ENCODE assay signal across 25 cellular contexts in the genomic region with DNA sequence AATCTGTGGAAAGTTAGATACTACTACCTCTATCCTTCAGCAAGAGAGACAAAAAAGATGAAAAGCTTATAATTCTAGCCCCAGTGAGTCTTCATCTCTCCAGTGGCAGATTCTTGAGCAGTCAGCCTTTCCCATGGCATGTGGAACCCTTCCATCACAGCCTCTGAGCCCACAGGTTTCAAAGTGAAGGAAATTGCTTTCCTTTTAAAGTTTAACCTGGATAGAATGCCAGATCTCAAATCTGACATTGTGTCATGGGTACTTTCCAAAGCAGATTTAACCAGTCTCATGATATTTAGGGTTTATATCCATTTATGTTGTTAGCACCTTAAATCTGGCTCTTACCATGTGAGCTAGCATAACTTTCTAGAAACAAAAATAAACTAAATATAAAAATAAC.
"Had no signal": no experiment of that assay in that cellular context is flagged by ENCODE, and none has a peak within 500 bp of the region (broad histone marks: within the 10 kb centered on the region; RNA-seq: fewer than 3 reads in every experiment).

No MANE protein-coding gene starts in this region.

- H3K27ac Mint-ChIP-seq: activated CD4-positive, alpha-beta memory T cell treated with anti-CD3 and anti-CD28 coated beads for 36 hours; activated CD4-positive, alpha-beta T cell treated with anti-CD3 and anti-CD28 coated beads, Interleukin-2, amount 10 ng/mL, durations not matched to agents 7 days and 5 days; activated naive CD8-positive, alpha-beta T cell treated with anti-CD3 and anti-CD28 coated beads, Interleukin-2, amount 10 ng/mL, durations not matched to agents 7 days and 5 days; T-cell had no signal

- H3K9me3 Mint-ChIP-seq: activated CD4-positive, alpha-beta memory T cell treated with anti-CD3 and anti-CD28 coated beads for 36 hours; activated CD4-positive, alpha-beta T cell treated with anti-CD3 and anti-CD28 coated beads, Interleukin-2, amount 10 ng/mL, durations not matched to agents 7 days and 5 days; activated naive CD8-positive, alpha-beta T cell treated with anti-CD3 and anti-CD28 coated beads, Interleukin-2, amount 10 ng/mL, durations not matched to agents 7 days and 5 days; activated T-cell treated with anti-CD3 and anti-CD28 coated beads, Interleukin-2, amount 50 U/mL, for 4 hours; T-cell had no signal

- H3K27me3 Mint-ChIP-seq: activated CD4-positive, alpha-beta memory T cell treated with anti-CD3 and anti-CD28 coated beads for 36 hours; activated CD4-positive, alpha-beta T cell treated with anti-CD3 and anti-CD28 coated beads, Interleukin-2, amount 10 ng/mL, durations not matched to agents 7 days and 5 days; activated naive CD8-positive, alpha-beta T cell treated with anti-CD3 and anti-CD28 coated beads, Interleukin-2, amount 10 ng/mL, durations not matched to agents 7 days and 5 days; T-cell had no signal

- H3K4me1 Mint-ChIP-seq: activated CD4-positive, alpha-beta T cell treated with anti-CD3 and anti-CD28 coated beads, Interleukin-2, amount 10 ng/mL, durations not matched to agents 7 days and 5 days had no signal

- H3K4me3 Mint-ChIP-seq: activated CD4-positive, alpha-beta memory T cell treated with anti-CD3 and anti-CD28 coated beads for 36 hours; activated CD4-positive, alpha-beta T cell treated with anti-CD3 and anti-CD28 coated beads, Interleukin-2, amount 10 ng/mL, durations not matched to agents 7 days and 5 days; activated naive CD8-positive, alpha-beta T cell treated with anti-CD3 and anti-CD28 coated beads, Interleukin-2, amount 10 ng/mL, durations not matched to agents 7 days and 5 days; activated T-cell treated with anti-CD3 and anti-CD28 coated beads, Interleukin-2, amount 50 U/mL, for 4 hours; T-cell had no signal

- DNase-seq: activated CD4-positive, alpha-beta memory T cell treated with anti-CD3 and anti-CD28 coated beads for 36 hours; activated CD4-positive, alpha-beta T cell treated with anti-CD3 and anti-CD28 coated beads, Interleukin-2, amount 10 ng/mL, durations not matched to agents 7 days and 5 days; activated CD4-positive, CD25-positive, alpha-beta regulatory T cell; activated CD8-positive, alpha-beta memory T cell treated with anti-CD3 and anti-CD28 coated beads for 24 hours; activated gamma-delta T cell treated with Interleukin-2 at 50 U/mL for 16 hours; activated naive CD4-positive, alpha-beta T cell treated with anti-CD3 and anti-CD28 coated beads, Interleukin-2, amount 50 U/mL, for 16 hours; activated naive CD8-positive, alpha-beta T cell treated with anti-CD3 and anti-CD28 coated beads, Interleukin-2, amount 10 ng/mL, durations not matched to agents 7 days and 5 days; activated T-cell treated with anti-CD3 and anti-CD28 coated beads, Interleukin-2, amount 50 U/mL, for 4 hours; adrenal gland; aorta; central memory CD4-positive, alpha-beta T cell; KG1; NCI-H1092; NCI-H2029; NCI-H2107; NCI-H345; NCI-H510A; NCI-H526 treated with DMSO at 0.1 percent for 48 hours; NK-92 treated with Interleukin-12 subunit alpha and Interleukin-12 subunit beta, amount 100 ng/mL, for 24 hours; OCI-M1; RPMI8226; T-cell; T-helper 2 cell had no signal

- ATAC-seq: activated T-cell treated with anti-CD3 and anti-CD28 coated beads, Interleukin-2, amount 50 U/mL, for 4 hours; Panc1; Right ventricle myocardium inferior; T-cell had no signal
